17 cellular contexts compared by ENCODE assay signal in the genomic region with DNA sequence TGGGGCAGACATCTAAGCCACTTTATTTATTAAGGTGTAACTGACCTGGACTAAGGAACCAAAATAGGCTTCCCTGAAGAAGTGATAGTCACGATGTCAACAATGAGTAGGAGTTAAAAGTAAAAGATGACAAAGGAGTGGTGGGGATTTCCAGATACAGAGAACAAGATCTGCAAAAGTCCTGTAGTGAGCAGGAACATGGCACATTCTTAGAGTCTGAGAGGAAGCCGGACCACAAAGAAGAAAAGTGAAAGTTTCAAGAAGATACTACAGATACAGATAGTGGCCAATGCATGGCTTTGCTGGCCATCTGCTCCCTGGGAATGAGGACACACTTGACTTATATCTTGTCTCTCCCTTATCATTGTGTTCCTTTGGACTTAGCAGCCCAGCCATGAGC.
DNase-seq lines count a peak whose midpoint lies in the region; ATAC-seq and TF ChIP-seq lines count a peak whose summit lies in the region.
"Had no signal": no experiment of that assay in that cellular context is flagged by ENCODE, and none has a peak within 500 bp of the region (broad histone marks: within the 10 kb centered on the region; RNA-seq: fewer than 3 reads in every experiment).

No MANE protein-coding gene starts in this region.

- no peaks in the 10 kb centered on the region for H3K4me1 ChIP-seq in hepatocyte (ENCODE audit: insufficient read depth)

- H3K4me2 ChIP-seq in hepatocyte, result no peak overlapping the region
- H3K4me2 ChIP-seq: BLaER1 treated with 17β-estradiol and CSF1 and Interleukin-3, amounts not matched to agents 10 nM and 100 nM had no signal

- peak; percentile 11 for DNase-seq in hepatocyte (ENCODE audit: low spot score)
- no peak for DNase-seq in activated effector memory CD4-positive, alpha-beta T cell treated with Interleukin-2 at 50 U/mL for 16 hours
- DNase-seq in MG63, result no peak
- DNase-seq in GM19240 (ENCODE audit: insufficient read length, low spot score), result no peak
- DNase-seq: DMS79 treated with DMSO at 0.1 percent for 48 hours, foreskin melanocyte, NCI-H1092, NCI-H226, occipital lobe, OCI-M1 had no signal

- 80% methylated on average over 2 of the region's 2 CpGs for WGBS in hepatocyte (ENCODE audit: low lambda C conversion rate, missing lambda C conversion rate)

- ATAC-seq in GM18517 (IDR thresholded peaks at IDR 0.05; ENCODE audit: unreplicated experiment) (peak; percentile 73), GM21529 (IDR thresholded peaks at IDR 0.05; ENCODE audit: unreplicated experiment) (peak; percentile 88), HG03175 (IDR thresholded peaks at IDR 0.05; ENCODE audit: unreplicated experiment) (peak; percentile 59), HG03159 (IDR thresholded peaks at IDR 0.05; ENCODE audit: unreplicated experiment) (no peak)

- H3K79me2 ChIP-seq in hepatocyte, result no peaks in the 10 kb centered on the region

- no peak overlapping the region for H2AFZ ChIP-seq in hepatocyte

- H3K9me3 ChIP-seq in hepatocyte (ENCODE audit: low read depth), result no peaks in the 10 kb centered on the region
- H3K9me3 ChIP-seq in MG63, result no peaks in the 10 kb centered on the region
- H3K9me3 ChIP-seq: BLaER1 treated with 17β-estradiol and CSF1 and Interleukin-3, amounts not matched to agents 10 nM and 100 nM had no signal

- no peak overlapping the region for H3K27ac ChIP-seq in hepatocyte
- H3K27ac ChIP-seq: BLaER1 treated with 17β-estradiol and CSF1 and Interleukin-3, amounts not matched to agents 10 nM and 100 nM; cardiac muscle cell; VCaP had no signal

- TF ChIP-seq CTCF in hepatocyte (IDR thresholded peaks at IDR 0.05; ENCODE audit: poor library complexity), result no peak

- H3K27me3 ChIP-seq in hepatocyte (no peaks in the 10 kb centered on the region), MG63 (no peaks in the 10 kb centered on the region)
- H3K27me3 ChIP-seq: BLaER1 treated with 17β-estradiol and CSF1 and Interleukin-3, amounts not matched to agents 10 nM and 100 nM; cardiac muscle cell had no signal

- H4K20me1 ChIP-seq in hepatocyte (ENCODE audit: insufficient read depth, poor library complexity, severe bottlenecking), result no peaks in the 10 kb centered on the region
- H4K20me1 ChIP-seq: BLaER1 treated with 17β-estradiol and CSF1 and Interleukin-3, amounts not matched to agents 10 nM and 100 nM had no signal

- no peaks in the 10 kb centered on the region for H3K9me2 ChIP-seq in hepatocyte (replicated peaks; ENCODE audit: insufficient read depth)

- H3K4me3 ChIP-seq in hepatocyte (no peak overlapping the region), MG63 (no peak overlapping the region)
- H3K4me3 ChIP-seq: BLaER1 treated with 17β-estradiol and CSF1 and Interleukin-3, amounts not matched to agents 10 nM and 100 nM; cardiac muscle cell had no signal

- H3K36me3 ChIP-seq in hepatocyte (replicated peaks; ENCODE audit: insufficient read depth, low read depth) (no peaks in the 10 kb centered on the region), MG63 (no peaks in the 10 kb centered on the region)
- H3K36me3 ChIP-seq: BLaER1 treated with 17β-estradiol and CSF1 and Interleukin-3, amounts not matched to agents 10 nM and 100 nM; cardiac muscle cell had no signal
